29 cellular contexts compared by ENCODE assay signal in genomic region chr4:58983887-58984286, GRCh38.
"Had no signal": no experiment of that assay in that cellular context is flagged by ENCODE, and none has a peak within 500 bp of the region (broad histone marks: within the 10 kb centered on the region; RNA-seq: fewer than 3 reads in every experiment).

No MANE protein-coding gene starts in this region.

- H3K9me3 Mint-ChIP-seq: neural progenitor cell had no signal

- H3K4me1 ChIP-seq: heart left ventricle, neural progenitor cell, right atrium auricular region, suprapubic skin, tibial artery, upper lobe of right lung had no signal

- H3K4me3 Mint-ChIP-seq: activated naive CD8-positive, alpha-beta T cell; immature natural killer cell; memory B cell; naive thymus-derived CD4-positive, alpha-beta T cell; neural progenitor cell; stimulated activated naive B cell treated with anti-CD40 and anti-IgM and Interleukin-4, amounts not matched to agents 10 μg/mL and 1 μg/mL and 100 μg/mL, for 72 hours had no signal

- H3K4me1 Mint-ChIP-seq: immature natural killer cell; memory B cell; naive thymus-derived CD4-positive, alpha-beta T cell; neural progenitor cell; stimulated activated naive B cell treated with anti-CD40 and anti-IgM and Interleukin-4, amounts not matched to agents 10 μg/mL and 1 μg/mL and 100 μg/mL, for 72 hours had no signal

- H2AFZ ChIP-seq: neural progenitor cell had no signal

- H3K4me3 ChIP-seq: cardiac muscle cell, coronary artery, dorsolateral prefrontal cortex, heart left ventricle, neural progenitor cell, right atrium auricular region, suprapubic skin, tibial artery, upper lobe of right lung had no signal

- H3K27ac Mint-ChIP-seq: activated naive CD8-positive, alpha-beta T cell; immature natural killer cell; memory B cell; naive thymus-derived CD4-positive, alpha-beta T cell; neural progenitor cell; stimulated activated naive B cell treated with anti-CD40 and anti-IgM and Interleukin-4, amounts not matched to agents 10 μg/mL and 1 μg/mL and 100 μg/mL, for 72 hours had no signal

- H3K27me3 ChIP-seq: cardiac muscle cell, heart left ventricle, neural progenitor cell, right atrium auricular region, suprapubic skin, tibial artery, upper lobe of right lung had no signal

- ATAC-seq: activated CD4-positive, CD25-positive, alpha-beta regulatory T cell treated with anti-CD3 and anti-CD28 coated beads, Interleukin-2, amount 50 U/mL, for 24 hours; heart left ventricle; naive thymus-derived CD4-positive, alpha-beta T cell; stimulated activated naive B cell treated with anti-CD40 and anti-IgM and Interleukin-4, amounts not matched to agents 10 μg/mL and 1 μg/mL and 100 μg/mL, for 72 hours; upper lobe of right lung had no signal

- H3K27me3 Mint-ChIP-seq: activated naive CD8-positive, alpha-beta T cell; memory B cell; naive thymus-derived CD4-positive, alpha-beta T cell; stimulated activated naive B cell treated with anti-CD40 and anti-IgM and Interleukin-4, amounts not matched to agents 10 μg/mL and 1 μg/mL and 100 μg/mL, for 72 hours had no signal

- H3K27ac ChIP-seq: cardiac muscle cell, coronary artery, dorsolateral prefrontal cortex, heart left ventricle, neural progenitor cell, right atrium auricular region, suprapubic skin, tibial artery, upper lobe of right lung, WERI-Rb-1 had no signal

- H3K36me3 ChIP-seq: cardiac muscle cell, heart left ventricle, neural progenitor cell, right atrium auricular region, suprapubic skin, tibial artery, upper lobe of right lung, WERI-Rb-1 had no signal

- DNase-seq: activated CD4-positive, alpha-beta T cell treated with anti-CD3 and anti-CD28 coated beads for 48 hours; activated CD4-positive, alpha-beta T cell treated with anti-CD3 and anti-CD28 coated beads, Interleukin-2, amount 50 U/mL, for 48 hours; activated CD8-positive, alpha-beta memory T cell treated with anti-CD3 and anti-CD28 coated beads for 24 hours; activated effector memory CD4-positive, alpha-beta T cell treated with Interleukin-2 at 50 U/mL for 16 hours; activated naive CD4-positive, alpha-beta T cell treated with Interleukin-2 at 50 U/mL for 16 hours; anterior cingulate cortex; cerebellar nuclear complex; dorsolateral prefrontal cortex; effector memory CD4-positive, alpha-beta T cell; heart left ventricle; hypothalamus; immature natural killer cell; midbrain; naive thymus-derived CD4-positive, alpha-beta T cell; stimulated activated CD4-positive, alpha-beta T cell treated with anti-CD3 and anti-CD28 coated beads, Interleukin-15, amount 100 ng/mL, for 24 hours; stimulated activated CD4-positive, alpha-beta T cell treated with anti-CD3 and anti-CD28 coated beads, Interleukin-2, amount 100 ng/mL, for 24 hours; stimulated activated naive B cell treated with anti-CD40 and anti-IgM and Interleukin-4, amounts not matched to agents 10 μg/mL and 1 μg/mL and 100 μg/mL, for 72 hours; T1000; tibial artery; upper lobe of right lung; WERI-Rb-1 had no signal

- H3K4me2 ChIP-seq: neural progenitor cell had no signal

- H3K36me3 Mint-ChIP-seq: activated naive CD8-positive, alpha-beta T cell; immature natural killer cell; memory B cell; neural progenitor cell; stimulated activated naive B cell treated with anti-CD40 and anti-IgM and Interleukin-4, amounts not matched to agents 10 μg/mL and 1 μg/mL and 100 μg/mL, for 72 hours had no signal
